2 cellular contexts compared by ENCODE assay signal in the genomic region with DNA sequence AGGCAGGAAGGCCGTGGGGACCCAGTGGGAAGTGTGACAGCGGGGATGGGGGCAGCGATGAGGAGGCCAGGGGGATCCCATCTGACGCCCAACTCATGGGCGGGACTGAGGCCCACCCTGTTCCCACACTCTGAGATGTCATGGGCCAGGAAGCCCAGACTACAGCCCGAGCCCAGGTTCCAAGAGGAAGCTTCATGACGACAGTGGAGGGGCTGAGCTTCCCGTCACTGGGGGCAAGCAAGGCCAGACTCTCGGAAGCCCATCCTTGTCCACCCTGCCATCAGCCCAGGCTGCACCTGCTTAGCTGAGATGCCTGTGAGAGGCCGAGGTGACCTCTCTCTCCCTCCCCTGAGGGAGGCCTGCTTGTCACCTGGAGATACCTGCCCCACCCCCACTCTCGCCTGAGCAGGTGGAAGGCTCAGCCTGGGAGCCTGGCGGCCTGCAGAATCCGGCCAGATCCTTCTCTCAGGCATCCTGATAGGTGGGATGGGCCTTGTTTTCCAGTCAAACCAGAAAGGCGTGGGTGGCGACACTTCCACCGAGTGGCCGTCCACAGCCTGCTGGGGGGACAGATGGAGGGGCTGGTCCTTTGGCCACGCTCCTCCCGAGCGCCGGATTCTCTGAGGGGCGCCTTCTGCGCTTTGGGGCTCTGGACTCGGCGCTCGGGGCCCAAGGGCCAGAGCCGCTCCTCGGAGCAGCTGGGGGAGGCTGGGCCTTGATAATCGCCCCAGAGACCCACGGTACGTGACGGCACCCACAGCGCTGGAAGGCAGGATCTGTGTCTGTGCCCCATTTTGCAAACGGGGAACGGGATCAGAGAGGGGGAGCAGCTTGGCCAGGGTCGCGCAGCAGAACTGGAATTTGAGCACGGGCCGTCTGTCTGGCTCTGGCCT.
A peak's percentile ranks its signal among the peaks of the same experiment; 100 is the strongest.
TF ChIP-seq lines count a peak whose summit lies in the region.

No MANE protein-coding gene starts in this region.

TF ChIP-seq in HCT116, 20 proteins besides CTCF, POLR2A, EP300 and RAD21 (continued from another document):
- TF ChIP-seq ZBTB33 (IDR thresholded peaks at IDR 0.05; ENCODE audit: extremely low read depth, insufficient replicate concordance, low read length) = no peak
- TF ChIP-seq SIN3A (IDR thresholded peaks at IDR 0.05; ENCODE audit: low read depth) = no peak
- TF ChIP-seq EZH2 (IDR thresholded peaks at IDR 0.05) = no peak
- TF ChIP-seq YY1 (IDR thresholded peaks at IDR 0.05; ENCODE audit: extremely low read depth, insufficient replicate concordance, low read depth, low read length) = no peak
- TF ChIP-seq, protein P1, sequence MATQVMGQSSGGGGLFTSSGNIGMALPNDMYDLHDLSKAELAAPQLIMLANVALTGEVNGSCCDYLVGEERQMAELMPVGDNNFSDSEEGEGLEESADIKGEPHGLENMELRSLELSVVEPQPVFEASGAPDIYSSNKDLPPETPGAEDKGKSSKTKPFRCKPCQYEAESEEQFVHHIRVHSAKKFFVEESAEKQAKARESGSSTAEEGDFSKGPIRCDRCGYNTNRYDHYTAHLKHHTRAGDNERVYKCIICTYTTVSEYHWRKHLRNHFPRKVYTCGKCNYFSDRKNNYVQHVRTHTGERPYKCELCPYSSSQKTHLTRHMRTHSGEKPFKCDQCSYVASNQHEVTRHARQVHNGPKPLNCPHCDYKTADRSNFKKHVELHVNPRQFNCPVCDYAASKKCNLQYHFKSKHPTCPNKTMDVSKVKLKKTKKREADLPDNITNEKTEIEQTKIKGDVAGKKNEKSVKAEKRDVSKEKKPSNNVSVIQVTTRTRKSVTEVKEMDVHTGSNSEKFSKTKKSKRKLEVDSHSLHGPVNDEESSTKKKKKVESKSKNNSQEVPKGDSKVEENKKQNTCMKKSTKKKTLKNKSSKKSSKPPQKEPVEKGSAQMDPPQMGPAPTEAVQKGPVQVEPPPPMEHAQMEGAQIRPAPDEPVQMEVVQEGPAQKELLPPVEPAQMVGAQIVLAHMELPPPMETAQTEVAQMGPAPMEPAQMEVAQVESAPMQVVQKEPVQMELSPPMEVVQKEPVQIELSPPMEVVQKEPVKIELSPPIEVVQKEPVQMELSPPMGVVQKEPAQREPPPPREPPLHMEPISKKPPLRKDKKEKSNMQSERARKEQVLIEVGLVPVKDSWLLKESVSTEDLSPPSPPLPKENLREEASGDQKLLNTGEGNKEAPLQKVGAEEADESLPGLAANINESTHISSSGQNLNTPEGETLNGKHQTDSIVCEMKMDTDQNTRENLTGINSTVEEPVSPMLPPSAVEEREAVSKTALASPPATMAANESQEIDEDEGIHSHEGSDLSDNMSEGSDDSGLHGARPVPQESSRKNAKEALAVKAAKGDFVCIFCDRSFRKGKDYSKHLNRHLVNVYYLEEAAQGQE (IDR thresholded peaks at IDR 0.05; ENCODE audit: low read depth) = no peak
- no peak for TF ChIP-seq CEBPB (IDR thresholded peaks at IDR 0.05; ENCODE audit: low read depth)
- no peak for TF ChIP-seq JUND (IDR thresholded peaks at IDR 0.05)
- TF ChIP-seq SP1 (IDR thresholded peaks at IDR 0.05; ENCODE audit: low read depth) = 0 out of 2 replicates have a peak, but pooled peaks have one; percentile 4
- TF ChIP-seq, protein P2, sequence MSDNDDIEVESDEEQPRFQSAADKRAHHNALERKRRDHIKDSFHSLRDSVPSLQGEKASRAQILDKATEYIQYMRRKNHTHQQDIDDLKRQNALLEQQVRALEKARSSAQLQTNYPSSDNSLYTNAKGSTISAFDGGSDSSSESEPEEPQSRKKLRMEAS (IDR thresholded peaks at IDR 0.05) = no peak; the same call in 1 of the 2 replicates
- TF ChIP-seq TCF7L2 (IDR thresholded peaks at IDR 0.05; ENCODE audit: borderline replicate concordance, extremely low read depth, insufficient read depth, insufficient read length) = no peak
- no peak for TF ChIP-seq ELF1 (IDR thresholded peaks at IDR 0.05; ENCODE audit: borderline replicate concordance, low read depth)

TF ChIP-seq in WTC11, 78 proteins besides CTCF, POLR2A, EP300 and RAD21 (continued from another document):
- TF ChIP-seq, protein P3, sequence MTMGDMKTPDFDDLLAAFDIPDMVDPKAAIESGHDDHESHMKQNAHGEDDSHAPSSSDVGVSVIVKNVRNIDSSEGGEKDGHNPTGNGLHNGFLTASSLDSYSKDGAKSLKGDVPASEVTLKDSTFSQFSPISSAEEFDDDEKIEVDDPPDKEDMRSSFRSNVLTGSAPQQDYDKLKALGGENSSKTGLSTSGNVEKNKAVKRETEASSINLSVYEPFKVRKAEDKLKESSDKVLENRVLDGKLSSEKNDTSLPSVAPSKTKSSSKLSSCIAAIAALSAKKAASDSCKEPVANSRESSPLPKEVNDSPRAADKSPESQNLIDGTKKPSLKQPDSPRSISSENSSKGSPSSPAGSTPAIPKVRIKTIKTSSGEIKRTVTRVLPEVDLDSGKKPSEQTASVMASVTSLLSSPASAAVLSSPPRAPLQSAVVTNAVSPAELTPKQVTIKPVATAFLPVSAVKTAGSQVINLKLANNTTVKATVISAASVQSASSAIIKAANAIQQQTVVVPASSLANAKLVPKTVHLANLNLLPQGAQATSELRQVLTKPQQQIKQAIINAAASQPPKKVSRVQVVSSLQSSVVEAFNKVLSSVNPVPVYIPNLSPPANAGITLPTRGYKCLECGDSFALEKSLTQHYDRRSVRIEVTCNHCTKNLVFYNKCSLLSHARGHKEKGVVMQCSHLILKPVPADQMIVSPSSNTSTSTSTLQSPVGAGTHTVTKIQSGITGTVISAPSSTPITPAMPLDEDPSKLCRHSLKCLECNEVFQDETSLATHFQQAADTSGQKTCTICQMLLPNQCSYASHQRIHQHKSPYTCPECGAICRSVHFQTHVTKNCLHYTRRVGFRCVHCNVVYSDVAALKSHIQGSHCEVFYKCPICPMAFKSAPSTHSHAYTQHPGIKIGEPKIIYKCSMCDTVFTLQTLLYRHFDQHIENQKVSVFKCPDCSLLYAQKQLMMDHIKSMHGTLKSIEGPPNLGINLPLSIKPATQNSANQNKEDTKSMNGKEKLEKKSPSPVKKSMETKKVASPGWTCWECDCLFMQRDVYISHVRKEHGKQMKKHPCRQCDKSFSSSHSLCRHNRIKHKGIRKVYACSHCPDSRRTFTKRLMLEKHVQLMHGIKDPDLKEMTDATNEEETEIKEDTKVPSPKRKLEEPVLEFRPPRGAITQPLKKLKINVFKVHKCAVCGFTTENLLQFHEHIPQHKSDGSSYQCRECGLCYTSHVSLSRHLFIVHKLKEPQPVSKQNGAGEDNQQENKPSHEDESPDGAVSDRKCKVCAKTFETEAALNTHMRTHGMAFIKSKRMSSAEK (CRISPR knock-in tag; IDR thresholded peaks at IDR 0.05; ENCODE audit: borderline replicate concordance) = no peak
- TF ChIP-seq GTF2I (CRISPR knock-in tag; conservative IDR thresholded peaks at IDR 0.05) (peak; percentile 93), E2F5 (CRISPR knock-in tag; IDR thresholded peaks at IDR 0.05) (no peak), ZNF121 (CRISPR knock-in tag; IDR thresholded peaks at IDR 0.05) (0 out of 2 replicates have a peak, but pooled peaks have one; percentile 18), ZNF281 (CRISPR knock-in tag; IDR thresholded peaks at IDR 0.05) (peak; percentile 67; the same call in 1 of the 2 replicates), CREB1 (CRISPR knock-in tag; IDR thresholded peaks at IDR 0.05) (no peak), FOXK1 (CRISPR knock-in tag; IDR thresholded peaks at IDR 0.05) (0 out of 2 replicates have a peak, but pooled peaks have one; percentile 27)
- TF ChIP-seq, protein P4, sequence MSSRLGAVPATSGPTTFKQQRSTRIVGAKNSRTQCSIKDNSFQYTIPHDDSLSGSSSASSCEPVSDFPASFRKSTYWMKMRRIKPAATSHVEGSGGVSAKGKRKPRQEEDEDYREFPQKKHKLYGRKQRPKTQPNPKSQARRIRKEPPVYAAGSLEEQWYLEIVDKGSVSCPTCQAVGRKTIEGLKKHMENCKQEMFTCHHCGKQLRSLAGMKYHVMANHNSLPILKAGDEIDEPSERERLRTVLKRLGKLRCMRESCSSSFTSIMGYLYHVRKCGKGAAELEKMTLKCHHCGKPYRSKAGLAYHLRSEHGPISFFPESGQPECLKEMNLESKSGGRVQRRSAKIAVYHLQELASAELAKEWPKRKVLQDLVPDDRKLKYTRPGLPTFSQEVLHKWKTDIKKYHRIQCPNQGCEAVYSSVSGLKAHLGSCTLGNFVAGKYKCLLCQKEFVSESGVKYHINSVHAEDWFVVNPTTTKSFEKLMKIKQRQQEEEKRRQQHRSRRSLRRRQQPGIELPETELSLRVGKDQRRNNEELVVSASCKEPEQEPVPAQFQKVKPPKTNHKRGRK (CRISPR knock-in tag; IDR thresholded peaks at IDR 0.05; ENCODE audit: borderline replicate concordance) = no peak
